ENCODE assay signal across 8 cellular contexts in genomic region chr20:17407550-17407949, GRCh38.
"Had no signal": no experiment of that assay in that cellular context is flagged by ENCODE, and none has a peak within 500 bp of the region (broad histone marks: within the 10 kb centered on the region; RNA-seq: fewer than 3 reads in every experiment).

No MANE protein-coding gene starts in this region.

- H3K4me1 ChIP-seq: HAP-1 had no signal

- H3K9ac ChIP-seq: GM23248 had no signal

- H3K9me3 Mint-ChIP-seq: HFFc6 had no signal

- H3K27ac ChIP-seq: GM23248, HL-60 had no signal

- H2AFZ ChIP-seq: GM23248 had no signal

- ATAC-seq: HCT116 had no signal

- H3K27ac Mint-ChIP-seq: HFFc6 had no signal

- H3K4me3 Mint-ChIP-seq: HFFc6 had no signal

- H3K36me3 ChIP-seq: HAP-1 had no signal

- H3K9me3 ChIP-seq: HAP-1 had no signal

- DNase-seq: GM23248, GOT3, H7, HFFc6, IMR-90 had no signal

- H3K4me3 ChIP-seq: GM23248, HAP-1 had no signal
